In genomic region chr4:16136321-16136720, GRCh38 we compare ENCODE assay signal across 22 cellular contexts. TPM values are rescaled to one million over a fixed set of nuclear protein-coding genes. Genes with fewer than 3 reads are reported as not detected.
"Had no signal": no experiment of that assay in that cellular context is flagged by ENCODE, and none has a peak within 500 bp of the region (broad histone marks: within the 10 kb centered on the region; RNA-seq: fewer than 3 reads in every experiment).

No MANE protein-coding gene starts in this region.

- H3K4me1 Mint-ChIP-seq: memory B cell, neural progenitor cell had no signal

- H3K9me3 ChIP-seq: left ventricle myocardium inferior, lower lobe of right lung, ovary, right atrium auricular region, sigmoid colon had no signal

- H3K4me3 Mint-ChIP-seq: memory B cell, natural killer cell, neural progenitor cell had no signal

- H2AFZ ChIP-seq: hepatocyte, neural progenitor cell had no signal

- H3K36me3 Mint-ChIP-seq: natural killer cell, neural progenitor cell had no signal

- H3K9ac ChIP-seq: neural progenitor cell had no signal

- H3K9me3 Mint-ChIP-seq: neural progenitor cell had no signal

- H3K4me3 ChIP-seq: coronary artery, hepatocyte, left ventricle myocardium inferior, lower lobe of right lung, neural progenitor cell, ovary, right atrium auricular region, sigmoid colon had no signal

- DNase-seq: effector CD4-positive, alpha-beta T cell; foreskin keratinocyte; head of caudate nucleus; kidney; left cardiac atrium; left ventricle myocardium inferior; lower lobe of right lung; natural killer cell; nucleus accumbens; ovary; sigmoid colon; small intestine; stimulated activated CD4-positive, alpha-beta T cell treated with anti-CD3 and anti-CD28 coated beads, Interleukin-12 subunit alpha, Interleukin-12 subunit beta, amount 100 ng/mL, for 4 hours; stimulated activated CD4-positive, alpha-beta T cell treated with anti-CD3 and anti-CD28 coated beads, Interleukin-2, amount 100 ng/mL, for 48 hours; stimulated activated naive CD4-positive, alpha-beta T cell treated with Interleukin-2 at 50 U/mL for 16 hours; trophoblast cell had no signal

- H3K27ac Mint-ChIP-seq: memory B cell, natural killer cell, neural progenitor cell had no signal

- H3K27ac ChIP-seq: coronary artery, foreskin keratinocyte, hepatocyte, left ventricle myocardium inferior, lower lobe of right lung, neural progenitor cell, ovary, right atrium auricular region, sigmoid colon had no signal

- H3K4me1 ChIP-seq: foreskin keratinocyte, left ventricle myocardium inferior, lower lobe of right lung, neural progenitor cell, right atrium auricular region, sigmoid colon had no signal

- ATAC-seq: esophagus mucosa, foreskin keratinocyte, left cardiac atrium, natural killer cell had no signal

- H3K36me3 ChIP-seq: left ventricle myocardium inferior, lower lobe of right lung, neural progenitor cell, ovary, right atrium auricular region, sigmoid colon had no signal

- H3K4me2 ChIP-seq: hepatocyte, neural progenitor cell had no signal

- H3K79me2 ChIP-seq: hepatocyte had no signal

- H3K27me3 ChIP-seq: foreskin keratinocyte, hepatocyte, neural progenitor cell, ovary, right atrium auricular region, sigmoid colon had no signal

RNA-seq across cellular contexts. Expression of gene PROM1, which starts 52.5 kb away (rescaled TPM):
- total RNA-seq: foreskin keratinocyte, natural killer cell had no signal
